ENCODE assay signal across 8 cellular contexts in genomic region chr5:131163315-131164119, GRCh38. TPM values are rescaled to one million over a fixed set of nuclear protein-coding genes. Genes with fewer than 3 reads are reported as not detected.
DNase-seq lines count a peak whose midpoint lies in the region; ATAC-seq, FAIRE-seq and TF ChIP-seq lines count a peak whose summit lies in the region.

No MANE protein-coding gene starts in this region.

- H3K36me3 Mint-ChIP-seq in activated B cell treated with CpG ODN at 0.5 μM for 24 hours (ENCODE audit: low read depth): peaks cover 55% of the 10 kb centered on the region

- H3K9ac ChIP-seq in BLaER1: peak overlapping the region; percentile 97
- H3K9ac ChIP-seq in skeletal muscle tissue (ENCODE audit: low read depth in 1 of 3, low read length in 3 of 3): peak overlapping the region; percentile 90 to 95 (median 92)

- no peak for TF ChIP-seq CTCF in activated B cell treated with CpG ODN at 0.5 μM for 24 hours (IDR thresholded peaks at IDR 0.05)

- H3K27me3 ChIP-seq in BLaER1 (no peaks in the 10 kb centered on the region), skeletal muscle tissue (ENCODE audit: control insufficient read depth in 3 of 3, insufficient read depth in 3 of 3, low read length in 3 of 3) (no peaks in the 10 kb centered on the region)

- peaks cover 39% of the 10 kb centered on the region for H3K4me1 Mint-ChIP-seq in activated B cell treated with CpG ODN at 0.5 μM for 24 hours

- H3K4me3 Mint-ChIP-seq in activated B cell treated with CpG ODN at 0.5 μM for 24 hours: peak overlapping the region; percentile 96

- H3K36me3 ChIP-seq in BLaER1: peaks cover 46% of the 10 kb centered on the region
- peaks cover 20 to 34% (median 30%) of the 10 kb centered on the region in 3 donors for H3K36me3 ChIP-seq in skeletal muscle tissue (ENCODE audit: control insufficient read depth in 3 of 3, insufficient read depth in 3 of 3, low read length in 3 of 3)

- H3K4me1 ChIP-seq in BLaER1 (peaks cover 22% of the 10 kb centered on the region), skeletal muscle tissue (ENCODE audit: control insufficient read depth in 3 of 3, insufficient read depth in 3 of 3, low read length in 3 of 3) (peaks cover 5 to 15% (median 7%) of the 10 kb centered on the region in 3 donors)

- peak overlapping the region; percentile 93 for H3K4me2 ChIP-seq in BLaER1

- peak overlapping the region; percentile 92 for H3K4me3 ChIP-seq in BLaER1
- H3K4me3 ChIP-seq in skeletal muscle tissue (ENCODE audit: low read length in 3 of 3): peak overlapping the region in 2 of 3 donors; percentile 82 to 91

- no peak for FAIRE-seq in HTR-8/SVneo (lab: Jason Lieb, UNC)

- DNase-seq in HT-29 (ENCODE audit: low spot score) (peak; percentile 59), activated B cell treated with CpG ODN at 0.5 μM for 24 hours (no peak), hepatic stellate cell (ENCODE audit: low spot score) (peak; percentile 28), HTR-8/SVneo (ENCODE audit: insufficient read length, low spot score) (no peak), dedifferentiated amniotic fluid mesenchymal stem cell (ENCODE audit: extremely low spot score) (no peak)
- DNase-seq in stimulated activated CD8-positive, alpha-beta memory T cell treated with anti-CD3 and anti-CD28 coated beads, Interleukin-4, amount 100 ng/mL, for 48 hours: no peak

- intact Hi-C loops in activated B cell treated with CpG ODN at 0.5 μM for 24 hours (cut with micrococcal nuclease): loop anchor here (1.0 to 2.0 kb wide), 5 partner anchors 90 to 254 kb away; no protein-coding TSS in a partner anchor

- no peak for ATAC-seq in activated B cell treated with CpG ODN at 0.5 μM for 24 hours (ENCODE audit: low read depth)

- POLR2A ChIA-PET in activated B cell treated with CpG ODN at 0.5 μM for 24 hours (lab: Charles Lee): interaction anchor here (0.6 to 2.6 kb wide), 14 partner anchors 9 to 237 kb away, joined by 3 to 33 read pairs (median 4); partner anchors contain the start of gene CDC42SE2

- no peaks in the 10 kb centered on the region for H3K27me3 Mint-ChIP-seq in activated B cell treated with CpG ODN at 0.5 μM for 24 hours

- H3K27ac Mint-ChIP-seq in activated B cell treated with CpG ODN at 0.5 μM for 24 hours: peak overlapping the region; percentile 95

- H3K9me3 Mint-ChIP-seq in activated B cell treated with CpG ODN at 0.5 μM for 24 hours: no peaks in the 10 kb centered on the region

- H3K9me3 ChIP-seq in BLaER1: no peaks in the 10 kb centered on the region
- H3K9me3 ChIP-seq in skeletal muscle tissue (ENCODE audit: control insufficient read depth in 3 of 3, low read length in 3 of 3): no peaks in the 10 kb centered on the region

- peaks cover 48% of the 10 kb centered on the region for H4K20me1 ChIP-seq in BLaER1

- H3K27ac ChIP-seq in BLaER1: peak overlapping the region; percentile 97
- peak overlapping the region; percentile 95 for H3K27ac ChIP-seq in skeletal muscle tissue (ENCODE audit: low read depth, low read length)

- CTCF ChIA-PET in activated B cell treated with CpG ODN at 0.5 μM for 24 hours (lab: Charles Lee): interaction anchor here (0.6 to 2.0 kb wide), 5 partner anchors 12 to 222 kb away, joined by 3 to 10 read pairs (median 4); no protein-coding TSS in a partner anchor

RNA-seq across cellular contexts. Expression of gene HINT1, which starts 1.5 kb away (rescaled TPM):
- total RNA-seq in HT-29 (2014; rRNA removed; shearing (Covaris generic)): 132 and 136 TPM in 2 replicates
- 201 and 212 TPM in 2 replicates for total RNA-seq in activated B cell treated with CpG ODN at 0.5 μM for 24 hours
- 207 TPM for total RNA-seq in skeletal muscle tissue

RNA-seq across cellular contexts. Expression of gene LYRM7, which starts 7.2 kb away (rescaled TPM):
- total RNA-seq in HT-29 (2014; rRNA removed; shearing (Covaris generic)): 1.9 and 3.0 TPM in 2 replicates
- 11.9 and 13.1 TPM in 2 replicates for total RNA-seq in activated B cell treated with CpG ODN at 0.5 μM for 24 hours
- 13.6 TPM for total RNA-seq in skeletal muscle tissue

Comparison
In these comparisons a context has a peak if more than half of its experiments do, and no peak if none do; other contexts are left out.
1. DNase-seq: peak in HT-29 (single experiment) and hepatic stellate cell (single experiment); none in activated B cell treated with CpG ODN at 0.5 μM for 24 hours (single experiment), stimulated activated CD8-positive, alpha-beta memory T cell treated with anti-CD3 and anti-CD28 coated beads, Interleukin-4, amount 100 ng/mL, for 48 hours (single experiment), HTR-8/SVneo (single experiment) and dedifferentiated amniotic fluid mesenchymal stem cell (single experiment).